Comparison of ENCODE assay signal across 15 cellular contexts in genomic region chr15:23532019-23532418, GRCh38. TPM values are rescaled to one million over a fixed set of nuclear protein-coding genes. Genes with fewer than 3 reads are reported as not detected.
DNase-seq lines count a peak whose midpoint lies in the region; ATAC-seq and TF ChIP-seq lines count a peak whose summit lies in the region.
"Had no signal": no experiment of that assay in that cellular context is flagged by ENCODE, and none has a peak within 500 bp of the region (broad histone marks: within the 10 kb centered on the region; RNA-seq: fewer than 3 reads in every experiment).

No MANE protein-coding gene starts in this region.

- peak overlapping the region; percentile 53 for H3K27ac ChIP-seq in WERI-Rb-1
- H3K27ac ChIP-seq: epithelial cell of prostate, SJSA1 had no signal

- peaks cover 5% of the 10 kb centered on the region for H3K27me3 ChIP-seq in WERI-Rb-1 (ENCODE audit: insufficient read depth, low read depth, severe bottlenecking)
- H3K27me3 ChIP-seq: SJSA1 had no signal

- H3K4me3 ChIP-seq in NB4 (ENCODE audit: low read depth, low read length), result no peak overlapping the region
- peak overlapping the region; percentile 26 for H3K4me3 ChIP-seq in WERI-Rb-1 (ENCODE audit: low read depth, low read length)
- H3K4me3 ChIP-seq: GM12878, SJSA1 had no signal

- DNase-seq in Daoy (ENCODE audit: low read depth), result peak; percentile 71
- peak; percentile 9 for DNase-seq in NB4 (ENCODE audit: low read depth)
- peak; percentile 60 for DNase-seq in WERI-Rb-1
- peak; percentile 49 for DNase-seq in midbrain (lab: John Stamatoyannopoulos, UW)
- no peak for DNase-seq in AG20443 (ENCODE audit: low spot score)
- DNase-seq: C1 segment of cervical spinal cord; left cardiac atrium; naive thymus-derived CD4-positive, alpha-beta T cell; NCI-H526 treated with DMSO at 0.1 percent for 48 hours; stimulated activated CD4-positive, alpha-beta T cell treated with anti-CD3 and anti-CD28 coated beads, Interleukin-15, amount 100 ng/mL, for 24 hours had no signal

- H3K36me3 ChIP-seq in WERI-Rb-1, result no peaks in the 10 kb centered on the region
- H3K36me3 ChIP-seq: SJSA1 had no signal

- ATAC-seq in GM21529 (IDR thresholded peaks at IDR 0.05; ENCODE audit: unreplicated experiment) (no peak), GM21390 (IDR thresholded peaks at IDR 0.05; ENCODE audit: unreplicated experiment) (no peak)
- ATAC-seq: GM12878; naive thymus-derived CD4-positive, alpha-beta T cell had no signal

- no peak for TF ChIP-seq POLR2A in NB4 (IDR thresholded peaks at IDR 0.05; ENCODE audit: extremely low read depth, insufficient read length)

- H3K9me3 ChIP-seq in WERI-Rb-1 (ENCODE audit: severe bottlenecking), result no peaks in the 10 kb centered on the region
- H3K9me3 ChIP-seq: SJSA1 had no signal

- TF ChIP-seq CTCF in NB4 (IDR thresholded peaks at IDR 0.05; ENCODE audit: low read depth, low read length) (no peak), WERI-Rb-1 (IDR thresholded peaks at IDR 0.05; ENCODE audit: low read depth, low read length) (no peak)

RNA-seq across cellular contexts. Expression of gene MKRN3, which starts 33.5 kb away (rescaled TPM):
- total RNA-seq in Daoy (2014; rRNA removed; shearing (Covaris generic)), result 12.1 and 15.0 TPM in 2 replicates
- total RNA-seq: GM12878 had no signal
